10 cellular contexts compared by ENCODE assay signal in the genomic region with DNA sequence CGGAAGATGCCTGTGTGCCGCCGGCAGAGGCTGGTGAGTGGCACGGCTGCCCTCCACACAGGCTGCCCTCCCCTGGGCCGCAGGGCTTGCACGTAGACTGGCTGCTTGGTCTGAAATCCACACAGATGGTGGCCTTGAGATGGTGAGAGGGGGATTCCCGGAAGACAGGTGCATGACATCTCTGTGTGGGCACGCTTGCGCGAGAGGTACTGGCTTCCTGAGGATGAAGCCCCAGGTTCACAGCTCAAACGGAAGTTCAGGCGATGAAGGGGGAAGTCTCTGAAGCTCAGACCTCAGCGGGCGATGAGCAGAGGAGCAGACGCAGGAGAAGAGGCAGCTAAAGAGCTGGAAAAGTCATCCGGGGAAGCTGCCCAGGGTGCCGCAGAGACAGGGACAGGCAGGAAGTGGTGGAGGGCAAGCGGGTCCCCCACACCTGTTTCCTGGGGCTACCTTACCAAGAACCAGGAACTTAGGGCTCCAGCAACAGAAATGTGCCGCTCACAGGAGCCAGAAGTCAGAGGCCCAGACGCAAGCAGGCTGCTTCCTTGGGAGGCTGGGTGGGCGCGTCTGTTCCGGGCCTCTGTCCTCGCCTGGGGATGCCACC. TPM values are rescaled to one million over a fixed set of nuclear protein-coding genes. Genes with fewer than 3 reads are reported as not detected.
DNase-seq lines count a peak whose midpoint lies in the region; ATAC-seq, FAIRE-seq and TF ChIP-seq lines count a peak whose summit lies in the region.
"Had no signal": no experiment of that assay in that cellular context is flagged by ENCODE, and none has a peak within 500 bp of the region (broad histone marks: within the 10 kb centered on the region; RNA-seq: fewer than 3 reads in every experiment).

No MANE protein-coding gene starts in this region.

- ATAC-seq in Panc1 (no peak), HG02840 (IDR thresholded peaks at IDR 0.05; ENCODE audit: low FRiP score, unreplicated experiment) (no peak)
- peak; percentile 78 for ATAC-seq in activated T-helper 17 cell treated with anti-CD3 and anti-CD28 coated beads, Interleukin-2, amount 50 U/mL, for 72 hours (replicated peaks)
- ATAC-seq: heart right ventricle had no signal

- intact Hi-C loops in Panc1 (cut with micrococcal nuclease; ENCODE audit: unreplicated experiment): loop anchor here (5.0 kb wide), 1 partner anchor 102 kb away; no protein-coding TSS in a partner anchor

- H3K36me3 Mint-ChIP-seq in activated T-helper 17 cell treated with anti-CD3 and anti-CD28 coated beads, Interleukin-2, amount 50 U/mL, for 72 hours (ENCODE audit: low read depth): peaks cover 21% of the 10 kb centered on the region

- in situ Hi-C loops in Panc1 (cut with HindIII; ENCODE audit: low pct_unique_long_range_greater_than_20kb, low sequenced_read_pairs) (no loop called here), ACHN (cut with HindIII; ENCODE audit: low pct_ligation_motif_present, low pct_unique_long_range_greater_than_20kb, low sequenced_read_pairs) (no loop called here)

- no peaks in the 10 kb centered on the region for H3K27me3 ChIP-seq in Panc1 (ENCODE audit: control insufficient read depth, insufficient read depth, low read length)

- no peaks in the 10 kb centered on the region for H3K36me3 ChIP-seq in Panc1 (ENCODE audit: control insufficient read depth, insufficient read depth, low read length)

- peaks cover 4% of the 10 kb centered on the region; the same call in 1 of the 2 replicates for H3K4me1 ChIP-seq in Panc1 (ENCODE audit: control insufficient read depth, insufficient read depth, low read length)

- POLR2A ChIA-PET in Panc1 (lab: Charles Lee): interaction anchor here (0.6 kb wide), 1 partner anchor 65 kb away, joined by 8 read pairs; no protein-coding TSS in a partner anchor

- no peaks in the 10 kb centered on the region for H3K27me3 Mint-ChIP-seq in activated T-helper 17 cell treated with anti-CD3 and anti-CD28 coated beads, Interleukin-2, amount 50 U/mL, for 72 hours

- DNase-seq in GM12892 (ENCODE audit: insufficient read length) (no peak), Panc1 (ENCODE audit: low read depth, low spot score) (no peak), NCI-H1694 treated with DMSO at 0.1 percent for 48 hours (lab: John Stamatoyannopoulos, UW) (no peak), kidney glomerular epithelial cell (lab: John Stamatoyannopoulos, UW) (no peak), ACHN (no peak)
- peak; percentile 72 for DNase-seq in stimulated activated CD4-positive, alpha-beta T cell treated with anti-CD3 and anti-CD28 coated beads, Interleukin-15, amount 100 ng/mL, for 24 hours
- DNase-seq: heart right ventricle, WERI-Rb-1 had no signal

- BruUV-seq in Panc1 (replicated peaks; lab: Mats Ljungman, UMichigan): TSS peak; percentile 57

- FAIRE-seq in GM12892 (lab: Jason Lieb, UNC): peak; percentile 97

- peak; percentile 78 for TF ChIP-seq POLR2A in GM12892 (IDR thresholded peaks at IDR 0.05; ENCODE audit: low read depth, low read length)

- peak overlapping the region; percentile 90 for H3K27ac Mint-ChIP-seq in activated T-helper 17 cell treated with anti-CD3 and anti-CD28 coated beads, Interleukin-2, amount 50 U/mL, for 72 hours

- CTCF ChIA-PET in Panc1 (lab: Charles Lee): no interaction called here

- TF ChIP-seq CTCF in Panc1 (IDR thresholded peaks at IDR 0.05): no peak

- H3K4me1 Mint-ChIP-seq in activated T-helper 17 cell treated with anti-CD3 and anti-CD28 coated beads, Interleukin-2, amount 50 U/mL, for 72 hours: peaks cover 11% of the 10 kb centered on the region

- no peaks in the 10 kb centered on the region for H3K9me3 Mint-ChIP-seq in activated T-helper 17 cell treated with anti-CD3 and anti-CD28 coated beads, Interleukin-2, amount 50 U/mL, for 72 hours

- H3K9me3 ChIP-seq in Panc1 (ENCODE audit: control insufficient read depth, insufficient read depth, low read depth, low read length): no peaks in the 10 kb centered on the region
- H3K9me3 ChIP-seq: heart right ventricle had no signal

- no peak overlapping the region for H3K4me3 ChIP-seq in Panc1 (ENCODE audit: low read depth in 2 of 2, low read length in 2 of 2)
- H3K4me3 ChIP-seq: heart right ventricle had no signal

- no peak overlapping the region for H3K27ac ChIP-seq in Panc1 (ENCODE audit: low read length)
- H3K27ac ChIP-seq: WERI-Rb-1 had no signal

- H3K4me3 Mint-ChIP-seq in activated T-helper 17 cell treated with anti-CD3 and anti-CD28 coated beads, Interleukin-2, amount 50 U/mL, for 72 hours: peak overlapping the region; percentile 85

RNA-seq across cellular contexts. Expression of gene CRELD2, which starts 7.2 kb away (rescaled TPM):
- 16.7 TPM for polyA plus RNA-seq in GM12892 (2012; ENCODE audit: missing spikeins)
- 59.7 TPM for total RNA-seq in Panc1 (2021; ENCODE audit: unreplicated experiment)
- polyA plus RNA-seq in Panc1 (2012; ENCODE audit: insufficient read length): 98.5 TPM
- 10 to 100 TPM; 22.7 to 38.6 TPM for total RNA-seq in activated T-helper 17 cell treated with anti-CD3 and anti-CD28 coated beads, Interleukin-2, amount 50 U/mL, for 72 hours

RNA-seq across cellular contexts. Expression of gene ALG12, which starts 7.4 kb away (rescaled TPM):
- polyA plus RNA-seq in GM12892 (2012; ENCODE audit: missing spikeins): 4.9 TPM
- total RNA-seq in Panc1 (2021; ENCODE audit: unreplicated experiment): 23.4 TPM
- polyA plus RNA-seq in Panc1 (2012; ENCODE audit: insufficient read length): 41.1 TPM
- total RNA-seq in activated T-helper 17 cell treated with anti-CD3 and anti-CD28 coated beads, Interleukin-2, amount 50 U/mL, for 72 hours: 10 to 100 TPM; 19.5 to 21.9 TPM

RNA-seq across cellular contexts. Expression of gene PIM3, which starts 34.9 kb away (rescaled TPM):
- 17.4 TPM for polyA plus RNA-seq in GM12892 (2012; ENCODE audit: missing spikeins)
- total RNA-seq in Panc1 (2021; ENCODE audit: unreplicated experiment): 58.2 TPM
- 65.3 TPM for polyA plus RNA-seq in Panc1 (2012; ENCODE audit: insufficient read length)
- 100 to 1,000 TPM in 1 of 2 donors, 10 to 100 TPM in 1; 94.8 to 235 TPM for total RNA-seq in activated T-helper 17 cell treated with anti-CD3 and anti-CD28 coated beads, Interleukin-2, amount 50 U/mL, for 72 hours
